In the genomic region with DNA sequence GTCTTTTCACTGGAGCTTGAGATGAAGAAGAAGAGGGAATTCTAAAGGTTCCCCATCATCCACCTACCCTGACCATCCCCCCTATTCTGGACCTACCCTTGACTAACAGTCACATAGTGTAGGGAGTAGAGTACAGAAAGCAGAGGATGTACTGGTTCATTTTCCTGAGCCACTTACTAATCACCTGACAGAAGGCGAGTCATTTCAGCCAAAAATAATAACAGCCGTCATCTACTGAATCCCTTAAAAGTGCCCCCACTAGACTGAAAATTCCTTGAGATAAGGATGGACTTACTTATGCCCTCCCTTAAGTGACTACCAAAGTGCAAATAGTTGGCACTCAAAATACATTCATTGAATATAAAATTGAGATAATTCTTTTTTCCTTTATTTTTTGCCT, we compare ENCODE assay signal across 20 cellular contexts.
"Had no signal": no experiment of that assay in that cellular context is flagged by ENCODE, and none has a peak within 500 bp of the region (broad histone marks: within the 10 kb centered on the region; RNA-seq: fewer than 3 reads in every experiment).

No MANE protein-coding gene starts in this region.

- DNase-seq: activated CD4-positive, alpha-beta T cell treated with anti-CD3 and anti-CD28 coated beads, Interleukin-2, amount 10 ng/mL, durations not matched to agents 7 days and 5 days; activated CD8-positive, alpha-beta memory T cell treated with anti-CD3 and anti-CD28 coated beads, Interleukin-2, amount 50 U/mL, for 4 hours; activated effector memory CD4-positive, alpha-beta T cell treated with Interleukin-2 at 50 U/mL for 16 hours; activated naive CD4-positive, alpha-beta T cell treated with anti-CD3 and anti-CD28 coated beads, Interleukin-2, amount 10 ng/mL, durations not matched to agents 7 days and 5 days; activated naive CD8-positive, alpha-beta T cell treated with anti-CD3 and anti-CD28 coated beads, Interleukin-2, amount 50 U/mL, for 24 hours; activated T-cell treated with anti-CD3 and anti-CD28 coated beads, Interleukin-2, amount 50 U/mL, for 48 hours; anterior cingulate cortex; gastrocnemius medialis; head of caudate nucleus; mesenchymal stem cell; naive thymus-derived CD8-positive, alpha-beta T cell; pancreas; stimulated activated CD4-positive, alpha-beta T cell treated with anti-CD3 and anti-CD28 coated beads, Interleukin-4, amount 100 ng/mL, for 24 hours; stomach; T1000; trophoblast cell had no signal

- ATAC-seq: activated naive CD8-positive, alpha-beta T cell treated with anti-CD3 and anti-CD28 coated beads, Interleukin-2, amount 50 U/mL, for 24 hours; gastrocnemius medialis; naive thymus-derived CD8-positive, alpha-beta T cell; pancreas; sciatic nerve; stimulated activated effector memory CD8-positive, alpha-beta T cell treated with anti-CD3 and anti-CD28 coated beads, Interleukin-12 subunit alpha, Interleukin-12 subunit beta, amount 100 ng/mL, for 72 hours had no signal

- H3K4me3 Mint-ChIP-seq: activated CD4-positive, alpha-beta T cell treated with anti-CD3 and anti-CD28 coated beads, Interleukin-2, amount 10 ng/mL, durations not matched to agents 7 days and 5 days; activated naive CD4-positive, alpha-beta T cell treated with anti-CD3 and anti-CD28 coated beads, Interleukin-2, amount 10 ng/mL, durations not matched to agents 7 days and 5 days; activated naive CD8-positive, alpha-beta T cell treated with anti-CD3 and anti-CD28 coated beads, Interleukin-2, amount 50 U/mL, for 24 hours; naive thymus-derived CD8-positive, alpha-beta T cell; stimulated activated effector memory CD8-positive, alpha-beta T cell treated with anti-CD3 and anti-CD28 coated beads, Interleukin-12 subunit alpha, Interleukin-12 subunit beta, amount 100 ng/mL, for 72 hours had no signal

- H3K4me1 ChIP-seq: gastrocnemius medialis, pancreas, vagina had no signal

- H3K9me3 ChIP-seq: gastrocnemius medialis, pancreas, vagina had no signal

- H3K27ac ChIP-seq: coronary artery, gastrocnemius medialis, pancreas, stomach, vagina had no signal

- H3K9me3 Mint-ChIP-seq: activated naive CD4-positive, alpha-beta T cell treated with anti-CD3 and anti-CD28 coated beads, Interleukin-2, amount 10 ng/mL, durations not matched to agents 7 days and 5 days had no signal

- H3K27ac Mint-ChIP-seq: activated CD4-positive, alpha-beta T cell treated with anti-CD3 and anti-CD28 coated beads, Interleukin-2, amount 10 ng/mL, durations not matched to agents 7 days and 5 days; activated naive CD4-positive, alpha-beta T cell treated with anti-CD3 and anti-CD28 coated beads, Interleukin-2, amount 10 ng/mL, durations not matched to agents 7 days and 5 days; activated naive CD8-positive, alpha-beta T cell treated with anti-CD3 and anti-CD28 coated beads, Interleukin-2, amount 50 U/mL, for 24 hours; naive thymus-derived CD8-positive, alpha-beta T cell; stimulated activated effector memory CD8-positive, alpha-beta T cell treated with anti-CD3 and anti-CD28 coated beads, Interleukin-12 subunit alpha, Interleukin-12 subunit beta, amount 100 ng/mL, for 72 hours had no signal

- H3K4me3 ChIP-seq: coronary artery, gastrocnemius medialis, pancreas, stomach, vagina had no signal

- H3K36me3 ChIP-seq: gastrocnemius medialis, pancreas, stomach, vagina had no signal

- H3K27me3 ChIP-seq: pancreas, vagina had no signal

- H3K36me3 Mint-ChIP-seq: activated naive CD4-positive, alpha-beta T cell treated with anti-CD3 and anti-CD28 coated beads, Interleukin-2, amount 10 ng/mL, durations not matched to agents 7 days and 5 days; stimulated activated effector memory CD8-positive, alpha-beta T cell treated with anti-CD3 and anti-CD28 coated beads, Interleukin-12 subunit alpha, Interleukin-12 subunit beta, amount 100 ng/mL, for 72 hours had no signal

- H3K4me1 Mint-ChIP-seq: activated CD4-positive, alpha-beta T cell treated with anti-CD3 and anti-CD28 coated beads, Interleukin-2, amount 10 ng/mL, durations not matched to agents 7 days and 5 days; activated naive CD4-positive, alpha-beta T cell treated with anti-CD3 and anti-CD28 coated beads, Interleukin-2, amount 10 ng/mL, durations not matched to agents 7 days and 5 days; activated naive CD8-positive, alpha-beta T cell treated with anti-CD3 and anti-CD28 coated beads, Interleukin-2, amount 50 U/mL, for 24 hours; naive thymus-derived CD8-positive, alpha-beta T cell; stimulated activated effector memory CD8-positive, alpha-beta T cell treated with anti-CD3 and anti-CD28 coated beads, Interleukin-12 subunit alpha, Interleukin-12 subunit beta, amount 100 ng/mL, for 72 hours had no signal

- FAIRE-seq: pancreas had no signal
